Comparison of ENCODE assay signal across 8 cellular contexts in genomic region chr11:33692013-33692504, GRCh38. TPM values are rescaled to one million over a fixed set of nuclear protein-coding genes. Genes with fewer than 3 reads are reported as not detected.
DNase-seq lines count a peak whose midpoint lies in the region; ATAC-seq and TF ChIP-seq lines count a peak whose summit lies in the region.

No MANE protein-coding gene starts in this region.

- no peak overlapping the region for H3K14ac ChIP-seq in mesenchymal stem cell (ENCODE audit: low read length in 2 of 2)

- H3K4me3 ChIP-seq in BLaER1 treated with 17β-estradiol and CSF1 and Interleukin-3, amounts not matched to agents 10 nM and 100 nM, result no peak overlapping the region
- H3K4me3 ChIP-seq in mesenchymal stem cell (ENCODE audit: insufficient read depth in 1 of 2, low read depth in 1 of 2, low read length in 2 of 2) (peak overlapping the region in 1 of 2 experiments; percentile 59), upper lobe of left lung (no peak overlapping the region)

- H2BK15ac ChIP-seq in mesenchymal stem cell (ENCODE audit: low read depth, poor library complexity, severe bottlenecking), result peak overlapping the region; percentile 46

- TF ChIP-seq CTCF in upper lobe of left lung (IDR thresholded peaks at IDR 0.05), result no peak

- no peaks in the 10 kb centered on the region for H4K20me1 ChIP-seq in BLaER1 treated with 17β-estradiol and CSF1 and Interleukin-3, amounts not matched to agents 10 nM and 100 nM

- H2AK5ac ChIP-seq in mesenchymal stem cell (ENCODE audit: low read length, severe bottlenecking), result no peak overlapping the region

- ATAC-seq in upper lobe of left lung (ENCODE audit: low FRiP score in 2 of 2) (peak; percentile 70 to 80), HG02885 (IDR thresholded peaks at IDR 0.05; ENCODE audit: poor library complexity, unreplicated experiment) (no peak), GM18909 (IDR thresholded peaks at IDR 0.05; ENCODE audit: poor library complexity, unreplicated experiment) (no peak)

- no peak overlapping the region for H2BK120ac ChIP-seq in mesenchymal stem cell (ENCODE audit: low read depth, low read length)

- H3K4ac ChIP-seq in mesenchymal stem cell (ENCODE audit: low read depth in 1 of 2, low read length in 2 of 2), result no peak overlapping the region

- TF ChIP-seq POLR2A in upper lobe of left lung (IDR thresholded peaks at IDR 0.05), result peak in 1 of 4 donors; percentile 37

- H3K9me3 ChIP-seq in BLaER1 treated with 17β-estradiol and CSF1 and Interleukin-3, amounts not matched to agents 10 nM and 100 nM (replicated peaks in 1 of 11), result peaks cover 0 to 6% (median 0%) of the 10 kb centered on the region in 11 experiments; a peak in 3 of 22 replicates
- no peaks in the 10 kb centered on the region for H3K9me3 ChIP-seq in mesenchymal stem cell (ENCODE audit: control insufficient read depth, low read length)
- H3K9me3 ChIP-seq in upper lobe of left lung, result no peaks in the 10 kb centered on the region

- peak overlapping the region in 4 of 11 experiments; percentile 14 to 77 (median 39); a peak in 6 of 22 replicates for H3K27ac ChIP-seq in BLaER1 treated with 17β-estradiol and CSF1 and Interleukin-3, amounts not matched to agents 10 nM and 100 nM
- H3K27ac ChIP-seq in mesenchymal stem cell (ENCODE audit: low read length, poor library complexity, severe bottlenecking) (peak overlapping the region; percentile 99), upper lobe of left lung (peak overlapping the region; percentile 78 to 89 (median 84))

- no peak overlapping the region for H3K23ac ChIP-seq in mesenchymal stem cell (ENCODE audit: low read length in 2 of 2)

- H3K36me3 ChIP-seq in BLaER1 treated with 17β-estradiol and CSF1 and Interleukin-3, amounts not matched to agents 10 nM and 100 nM, result no peaks in the 10 kb centered on the region
- no peaks in the 10 kb centered on the region for H3K36me3 ChIP-seq in mesenchymal stem cell (ENCODE audit: control insufficient read depth in 1 of 2, insufficient read depth in 2 of 2, low read depth in 1 of 2, low read length in 2 of 2)
- no peaks in the 10 kb centered on the region for H3K36me3 ChIP-seq in upper lobe of left lung

- peak overlapping the region in 1 of 2 experiments; percentile 17 for H2BK12ac ChIP-seq in mesenchymal stem cell (ENCODE audit: low read length in 2 of 2)

- peaks cover 13 to 82% (median 48%) of the 10 kb centered on the region in 10 experiments; a peak in 18 of 20 replicates for H3K4me1 ChIP-seq in BLaER1 treated with 17β-estradiol and CSF1 and Interleukin-3, amounts not matched to agents 10 nM and 100 nM
- peaks cover 35% of the 10 kb centered on the region for H3K4me1 ChIP-seq in mesenchymal stem cell (ENCODE audit: control insufficient read depth, insufficient read depth, low read depth, low read length)
- H3K4me1 ChIP-seq in upper lobe of left lung, result peaks cover 50 to 61% (median 55%) of the 10 kb centered on the region in 4 donors

- no peak overlapping the region for H2AFZ ChIP-seq in mesenchymal stem cell (ENCODE audit: low read depth, low read length)

- peak overlapping the region in 6 of 11 experiments; percentile 9 to 81 (median 66); a peak in 11 of 22 replicates for H3K4me2 ChIP-seq in BLaER1 treated with 17β-estradiol and CSF1 and Interleukin-3, amounts not matched to agents 10 nM and 100 nM
- H3K4me2 ChIP-seq in mesenchymal stem cell (ENCODE audit: low read length, poor library complexity, severe bottlenecking), result peak overlapping the region; percentile 55

- no peaks in the 10 kb centered on the region for H3K79me1 ChIP-seq in mesenchymal stem cell (replicated peaks; ENCODE audit: low read length, poor library complexity, severe bottlenecking)

- peak overlapping the region in 2 of 11 experiments; percentile 34 to 54; a peak in 3 of 22 replicates for H3K9ac ChIP-seq in BLaER1 treated with 17β-estradiol and CSF1 and Interleukin-3, amounts not matched to agents 10 nM and 100 nM
- peak overlapping the region; percentile 88 for H3K9ac ChIP-seq in mesenchymal stem cell (ENCODE audit: low read length)

- no peaks in the 10 kb centered on the region for H3K27me3 ChIP-seq in BLaER1 treated with 17β-estradiol and CSF1 and Interleukin-3, amounts not matched to agents 10 nM and 100 nM
- H3K27me3 ChIP-seq in mesenchymal stem cell (ENCODE audit: control insufficient read depth in 1 of 2, insufficient read depth in 1 of 2, low read length in 2 of 2) (no peaks in the 10 kb centered on the region), upper lobe of left lung (no peaks in the 10 kb centered on the region)

- peak in 2 of 4 donors; percentile 41 to 66 for TF ChIP-seq EP300 in upper lobe of left lung (IDR thresholded peaks at IDR 0.05)

- peak overlapping the region; percentile 52 to 78 for H3K18ac ChIP-seq in mesenchymal stem cell (ENCODE audit: low read depth in 1 of 2, low read length in 2 of 2)

- 0% methylated on average over 8 of the region's 9 CpGs for WGBS in mesenchymal stem cell
- 24 to 26% methylated on average over 9 of the region's 9 CpGs for WGBS in upper lobe of left lung, 2 donors

- H4K91ac ChIP-seq in mesenchymal stem cell (ENCODE audit: low read length), result peak overlapping the region; percentile 76

- H4K8ac ChIP-seq in mesenchymal stem cell (ENCODE audit: low read length), result peak overlapping the region; percentile 88

- H2BK5ac ChIP-seq in mesenchymal stem cell (ENCODE audit: low read depth, low read length, poor library complexity, severe bottlenecking), result peak overlapping the region; percentile 91

- peak; percentile 91 for DNase-seq in NCI-H2196 (lab: John Stamatoyannopoulos, UW; ENCODE audit: unreplicated experiment)
- DNase-seq in dermis microvascular lymphatic vessel endothelial cell (ENCODE audit: low read depth in 2 of 2), result peak; percentile 98
- peak; percentile 98 for DNase-seq in mesenchymal stem cell
- DNase-seq in upper lobe of left lung, result peak in 1 of 2 donors; percentile 66
- DNase-seq in stimulated activated CD4-positive, alpha-beta T cell treated with anti-CD3 and anti-CD28 coated beads, Interleukin-12 subunit alpha, Interleukin-12 subunit beta, amount 100 ng/mL, for 4 hours, result no peak

RNA-seq across cellular contexts. Expression of gene C11orf91, which starts 8.6 kb away (rescaled TPM):
- total RNA-seq in dermis microvascular lymphatic vessel endothelial cell (not detected in 2 replicates), upper lobe of left lung (1 to 10 TPM in 1 of 6 donors, under 1 TPM in 1, not detected in 4; 0.77 to 1.3 TPM)
- not detected for polyA plus RNA-seq in mesenchymal stem cell (2013, experiment 1 of 2)
- polyA plus RNA-seq in mesenchymal stem cell (2013, experiment 2 of 2), result 0.07 TPM

RNA-seq across cellular contexts. Expression of gene CD59, which starts 44.2 kb away (rescaled TPM):
- 669 and 765 TPM in 2 replicates for total RNA-seq in dermis microvascular lymphatic vessel endothelial cell
- polyA plus RNA-seq in mesenchymal stem cell (2013, experiment 1 of 2), result 391 TPM
- 399 TPM for polyA plus RNA-seq in mesenchymal stem cell (2013, experiment 2 of 2)
- 100 to 1,000 TPM in 5 of 6 donors, 10 to 100 TPM in 1; 57.6 to 914 (median 315) TPM for total RNA-seq in upper lobe of left lung

Comparison
In these comparisons a context has a peak if more than half of its experiments do, and no peak if none do; other contexts are left out.
1. ATAC-seq: peak in upper lobe of left lung (2 of 2); none in HG02885 (single experiment) and GM18909 (single experiment).